Comparison of ENCODE assay signal across 1 cellular context in genomic region chr11:118005224-118006152, GRCh38.
TF ChIP-seq lines count a peak whose summit lies in the region.

No MANE protein-coding gene starts in this region.

TF ChIP-seq in K562, 482 proteins besides CTCF, POLR2A, EP300 and RAD21 (continued from another document and continues in another):
- TF ChIP-seq, protein P1, sequence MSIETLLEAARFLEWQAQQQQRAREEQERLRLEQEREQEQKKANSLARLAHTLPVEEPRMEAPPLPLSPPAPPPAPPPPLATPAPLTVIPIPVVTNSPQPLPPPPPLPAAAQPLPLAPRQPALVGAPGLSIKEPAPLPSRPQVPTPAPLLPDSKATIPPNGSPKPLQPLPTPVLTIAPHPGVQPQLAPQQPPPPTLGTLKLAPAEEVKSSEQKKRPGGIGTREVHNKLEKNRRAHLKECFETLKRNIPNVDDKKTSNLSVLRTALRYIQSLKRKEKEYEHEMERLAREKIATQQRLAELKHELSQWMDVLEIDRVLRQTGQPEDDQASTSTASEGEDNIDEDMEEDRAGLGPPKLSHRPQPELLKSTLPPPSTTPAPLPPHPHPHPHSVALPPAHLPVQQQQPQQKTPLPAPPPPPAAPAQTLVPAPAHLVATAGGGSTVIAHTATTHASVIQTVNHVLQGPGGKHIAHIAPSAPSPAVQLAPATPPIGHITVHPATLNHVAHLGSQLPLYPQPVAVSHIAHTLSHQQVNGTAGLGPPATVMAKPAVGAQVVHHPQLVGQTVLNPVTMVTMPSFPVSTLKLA (conservative IDR thresholded peaks at IDR 0.05) = no peak
- TF ChIP-seq ARHGAP35 (IDR thresholded peaks at IDR 0.05; ENCODE audit: partially characterized antibody) = no peak
- TF ChIP-seq FOXK2 (conservative IDR thresholded peaks at IDR 0.05 in 1 of 2, IDR thresholded peaks at IDR 0.05 in 1 of 2; ENCODE audit: low read depth in 2 of 2) = peak; percentile 34 to 40; a peak in 2 of 4 replicates
- peak; percentile 70; the same call in 1 of the 2 replicates for TF ChIP-seq EHMT2 (IDR thresholded peaks at IDR 0.05)
- no peak for TF ChIP-seq SIN3B (IDR thresholded peaks at IDR 0.05; ENCODE audit: low read depth)
- peak; percentile 48; the same call in 1 of the 2 replicates for TF ChIP-seq FOXM1 (IDR thresholded peaks at IDR 0.05; ENCODE audit: low read depth)
- no peak for TF ChIP-seq FOXM1 (CRISPR knock-in tag; IDR thresholded peaks at IDR 0.05; ENCODE audit: low read depth)
- TF ChIP-seq MTA2 (IDR thresholded peaks at IDR 0.05; ENCODE audit: low read depth) = peak; percentile 63
- TF ChIP-seq NR3C1 (CRISPR knock-in tag; IDR thresholded peaks at IDR 0.05) = no peak
- no peak for TF ChIP-seq ZC3H8 (IDR thresholded peaks at IDR 0.05)
- no peak for TF ChIP-seq XRCC4 (IDR thresholded peaks at IDR 0.05; ENCODE audit: extremely low read depth, insufficient read depth, insufficient read length)
- no peak for TF ChIP-seq SETDB1 (IDR thresholded peaks at IDR 0.05; ENCODE audit: low read length)
- no peak for TF ChIP-seq HCFC1 (IDR thresholded peaks at IDR 0.05; ENCODE audit: low read depth, low read length)
- TF ChIP-seq, protein P2, sequence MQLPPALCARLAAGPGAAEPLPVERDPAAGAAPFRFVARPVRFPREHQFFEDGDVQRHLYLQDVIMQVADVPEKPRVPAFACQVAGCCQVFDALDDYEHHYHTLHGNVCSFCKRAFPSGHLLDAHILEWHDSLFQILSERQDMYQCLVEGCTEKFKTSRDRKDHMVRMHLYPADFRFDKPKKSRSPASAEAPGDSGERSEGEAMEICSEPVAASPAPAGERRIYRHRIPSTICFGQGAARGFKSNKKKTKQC (CRISPR knock-in tag; IDR thresholded peaks at IDR 0.05) = no peak
- TF ChIP-seq ZNF644 (tag; IDR thresholded peaks at IDR 0.05; ENCODE audit: low read depth) = no peak
- TF ChIP-seq, protein P3, sequence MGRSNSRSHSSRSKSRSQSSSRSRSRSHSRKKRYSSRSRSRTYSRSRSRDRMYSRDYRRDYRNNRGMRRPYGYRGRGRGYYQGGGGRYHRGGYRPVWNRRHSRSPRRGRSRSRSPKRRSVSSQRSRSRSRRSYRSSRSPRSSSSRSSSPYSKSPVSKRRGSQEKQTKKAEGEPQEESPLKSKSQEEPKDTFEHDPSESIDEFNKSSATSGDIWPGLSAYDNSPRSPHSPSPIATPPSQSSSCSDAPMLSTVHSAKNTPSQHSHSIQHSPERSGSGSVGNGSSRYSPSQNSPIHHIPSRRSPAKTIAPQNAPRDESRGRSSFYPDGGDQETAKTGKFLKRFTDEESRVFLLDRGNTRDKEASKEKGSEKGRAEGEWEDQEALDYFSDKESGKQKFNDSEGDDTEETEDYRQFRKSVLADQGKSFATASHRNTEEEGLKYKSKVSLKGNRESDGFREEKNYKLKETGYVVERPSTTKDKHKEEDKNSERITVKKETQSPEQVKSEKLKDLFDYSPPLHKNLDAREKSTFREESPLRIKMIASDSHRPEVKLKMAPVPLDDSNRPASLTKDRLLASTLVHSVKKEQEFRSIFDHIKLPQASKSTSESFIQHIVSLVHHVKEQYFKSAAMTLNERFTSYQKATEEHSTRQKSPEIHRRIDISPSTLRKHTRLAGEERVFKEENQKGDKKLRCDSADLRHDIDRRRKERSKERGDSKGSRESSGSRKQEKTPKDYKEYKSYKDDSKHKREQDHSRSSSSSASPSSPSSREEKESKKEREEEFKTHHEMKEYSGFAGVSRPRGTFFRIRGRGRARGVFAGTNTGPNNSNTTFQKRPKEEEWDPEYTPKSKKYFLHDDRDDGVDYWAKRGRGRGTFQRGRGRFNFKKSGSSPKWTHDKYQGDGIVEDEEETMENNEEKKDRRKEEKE (IDR thresholded peaks at IDR 0.05; ENCODE audit: borderline replicate concordance in 1 of 2, control insufficient read depth in 1 of 2, low read depth in 2 of 2, low read length in 1 of 2) = no peak
- TF ChIP-seq CHD2 (IDR thresholded peaks at IDR 0.05; ENCODE audit: low read depth, low read length) = no peak
- TF ChIP-seq ZNF124 (CRISPR knock-in tag; IDR thresholded peaks at IDR 0.05) = no peak
- TF ChIP-seq PHF8 (IDR thresholded peaks at IDR 0.05; ENCODE audit: borderline replicate concordance, low read length) = no peak
- TF ChIP-seq, protein P4, sequence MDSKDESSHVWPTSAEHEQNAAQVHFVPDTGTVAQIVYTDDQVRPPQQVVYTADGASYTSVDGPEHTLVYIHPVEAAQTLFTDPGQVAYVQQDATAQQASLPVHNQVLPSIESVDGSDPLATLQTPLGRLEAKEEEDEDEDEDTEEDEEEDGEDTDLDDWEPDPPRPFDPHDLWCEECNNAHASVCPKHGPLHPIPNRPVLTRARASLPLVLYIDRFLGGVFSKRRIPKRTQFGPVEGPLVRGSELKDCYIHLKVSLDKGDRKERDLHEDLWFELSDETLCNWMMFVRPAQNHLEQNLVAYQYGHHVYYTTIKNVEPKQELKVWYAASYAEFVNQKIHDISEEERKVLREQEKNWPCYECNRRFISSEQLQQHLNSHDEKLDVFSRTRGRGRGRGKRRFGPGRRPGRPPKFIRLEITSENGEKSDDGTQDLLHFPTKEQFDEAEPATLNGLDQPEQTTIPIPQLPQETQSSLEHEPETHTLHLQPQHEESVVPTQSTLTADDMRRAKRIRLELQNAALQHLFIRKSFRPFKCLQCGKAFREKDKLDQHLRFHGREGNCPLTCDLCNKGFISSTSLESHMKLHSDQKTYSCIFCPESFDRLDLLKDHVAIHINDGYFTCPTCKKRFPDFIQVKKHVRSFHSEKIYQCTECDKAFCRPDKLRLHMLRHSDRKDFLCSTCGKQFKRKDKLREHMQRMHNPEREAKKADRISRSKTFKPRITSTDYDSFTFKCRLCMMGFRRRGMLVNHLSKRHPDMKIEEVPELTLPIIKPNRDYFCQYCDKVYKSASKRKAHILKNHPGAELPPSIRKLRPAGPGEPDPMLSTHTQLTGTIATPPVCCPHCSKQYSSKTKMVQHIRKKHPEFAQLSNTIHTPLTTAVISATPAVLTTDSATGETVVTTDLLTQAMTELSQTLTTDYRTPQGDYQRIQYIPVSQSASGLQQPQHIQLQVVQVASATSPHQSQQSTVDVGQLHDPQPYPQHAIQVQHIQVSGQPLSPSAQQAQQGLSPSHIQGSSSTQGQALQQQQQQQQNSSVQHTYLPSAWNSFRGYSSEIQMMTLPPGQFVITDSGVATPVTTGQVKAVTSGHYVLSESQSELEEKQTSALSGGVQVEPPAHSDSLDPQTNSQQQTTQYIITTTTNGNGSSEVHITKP (IDR thresholded peaks at IDR 0.05; ENCODE audit: partially characterized antibody) = peak; percentile 62
- no peak for TF ChIP-seq ZNF212 (CRISPR knock-in tag; IDR thresholded peaks at IDR 0.05)
- TF ChIP-seq KAT8 (IDR thresholded peaks at IDR 0.05; ENCODE audit: low read depth) = no peak
- TF ChIP-seq DIDO1 (tag; IDR thresholded peaks at IDR 0.05; ENCODE audit: low read depth) = no peak
- no peak for TF ChIP-seq NCOA2 (IDR thresholded peaks at IDR 0.05; ENCODE audit: partially characterized antibody in 2 of 2)
- no peak for TF ChIP-seq KLF6 (CRISPR knock-in tag; IDR thresholded peaks at IDR 0.05; ENCODE audit: borderline replicate concordance)
- TF ChIP-seq PCBP1 (IDR thresholded peaks at IDR 0.05; ENCODE audit: low read depth, low read length, poor library complexity, severe bottlenecking) = no peak
- TF ChIP-seq, protein P5, sequence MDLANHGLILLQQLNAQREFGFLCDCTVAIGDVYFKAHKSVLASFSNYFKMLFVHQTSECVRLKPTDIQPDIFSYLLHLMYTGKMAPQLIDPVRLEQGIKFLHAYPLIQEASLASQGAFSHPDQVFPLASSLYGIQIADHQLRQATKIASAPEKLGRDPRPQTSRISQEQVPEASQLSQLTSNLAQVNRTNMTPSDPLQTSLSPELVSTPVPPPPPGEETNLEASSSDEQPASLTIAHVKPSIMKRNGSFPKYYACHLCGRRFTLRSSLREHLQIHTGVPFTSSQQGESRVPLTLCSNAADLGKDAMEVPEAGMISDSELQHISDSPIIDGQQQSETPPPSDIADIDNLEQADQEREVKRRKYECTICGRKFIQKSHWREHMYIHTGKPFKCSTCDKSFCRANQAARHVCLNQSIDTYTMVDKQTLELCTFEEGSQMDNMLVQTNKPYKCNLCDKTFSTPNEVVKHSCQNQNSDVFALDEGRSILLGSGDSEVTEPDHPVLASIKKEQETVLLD (IDR thresholded peaks at IDR 0.05) = no peak
- TF ChIP-seq, protein P6, sequence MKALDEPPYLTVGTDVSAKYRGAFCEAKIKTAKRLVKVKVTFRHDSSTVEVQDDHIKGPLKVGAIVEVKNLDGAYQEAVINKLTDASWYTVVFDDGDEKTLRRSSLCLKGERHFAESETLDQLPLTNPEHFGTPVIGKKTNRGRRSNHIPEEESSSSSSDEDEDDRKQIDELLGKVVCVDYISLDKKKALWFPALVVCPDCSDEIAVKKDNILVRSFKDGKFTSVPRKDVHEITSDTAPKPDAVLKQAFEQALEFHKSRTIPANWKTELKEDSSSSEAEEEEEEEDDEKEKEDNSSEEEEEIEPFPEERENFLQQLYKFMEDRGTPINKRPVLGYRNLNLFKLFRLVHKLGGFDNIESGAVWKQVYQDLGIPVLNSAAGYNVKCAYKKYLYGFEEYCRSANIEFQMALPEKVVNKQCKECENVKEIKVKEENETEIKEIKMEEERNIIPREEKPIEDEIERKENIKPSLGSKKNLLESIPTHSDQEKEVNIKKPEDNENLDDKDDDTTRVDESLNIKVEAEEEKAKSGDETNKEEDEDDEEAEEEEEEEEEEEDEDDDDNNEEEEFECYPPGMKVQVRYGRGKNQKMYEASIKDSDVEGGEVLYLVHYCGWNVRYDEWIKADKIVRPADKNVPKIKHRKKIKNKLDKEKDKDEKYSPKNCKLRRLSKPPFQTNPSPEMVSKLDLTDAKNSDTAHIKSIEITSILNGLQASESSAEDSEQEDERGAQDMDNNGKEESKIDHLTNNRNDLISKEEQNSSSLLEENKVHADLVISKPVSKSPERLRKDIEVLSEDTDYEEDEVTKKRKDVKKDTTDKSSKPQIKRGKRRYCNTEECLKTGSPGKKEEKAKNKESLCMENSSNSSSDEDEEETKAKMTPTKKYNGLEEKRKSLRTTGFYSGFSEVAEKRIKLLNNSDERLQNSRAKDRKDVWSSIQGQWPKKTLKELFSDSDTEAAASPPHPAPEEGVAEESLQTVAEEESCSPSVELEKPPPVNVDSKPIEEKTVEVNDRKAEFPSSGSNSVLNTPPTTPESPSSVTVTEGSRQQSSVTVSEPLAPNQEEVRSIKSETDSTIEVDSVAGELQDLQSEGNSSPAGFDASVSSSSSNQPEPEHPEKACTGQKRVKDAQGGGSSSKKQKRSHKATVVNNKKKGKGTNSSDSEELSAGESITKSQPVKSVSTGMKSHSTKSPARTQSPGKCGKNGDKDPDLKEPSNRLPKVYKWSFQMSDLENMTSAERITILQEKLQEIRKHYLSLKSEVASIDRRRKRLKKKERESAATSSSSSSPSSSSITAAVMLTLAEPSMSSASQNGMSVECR (CRISPR knock-in tag; IDR thresholded peaks at IDR 0.05) = no peak
- no peak for TF ChIP-seq ZSCAN29 (IDR thresholded peaks at IDR 0.05)
- peak; percentile 50; the same call in 1 of the 2 replicates for TF ChIP-seq KLF16 (IDR thresholded peaks at IDR 0.05)
- TF ChIP-seq SMARCB1 (IDR thresholded peaks at IDR 0.05; ENCODE audit: insufficient read length, low read depth) = no peak
- no peak for TF ChIP-seq NEUROD1 (IDR thresholded peaks at IDR 0.05; ENCODE audit: borderline replicate concordance, low read depth, low read length, partially characterized antibody)
- TF ChIP-seq CBX1 (IDR thresholded peaks at IDR 0.05; ENCODE audit: low read depth) = no peak
- no peak for TF ChIP-seq FOXJ2 (tag; IDR thresholded peaks at IDR 0.05)
- TF ChIP-seq, protein P7, sequence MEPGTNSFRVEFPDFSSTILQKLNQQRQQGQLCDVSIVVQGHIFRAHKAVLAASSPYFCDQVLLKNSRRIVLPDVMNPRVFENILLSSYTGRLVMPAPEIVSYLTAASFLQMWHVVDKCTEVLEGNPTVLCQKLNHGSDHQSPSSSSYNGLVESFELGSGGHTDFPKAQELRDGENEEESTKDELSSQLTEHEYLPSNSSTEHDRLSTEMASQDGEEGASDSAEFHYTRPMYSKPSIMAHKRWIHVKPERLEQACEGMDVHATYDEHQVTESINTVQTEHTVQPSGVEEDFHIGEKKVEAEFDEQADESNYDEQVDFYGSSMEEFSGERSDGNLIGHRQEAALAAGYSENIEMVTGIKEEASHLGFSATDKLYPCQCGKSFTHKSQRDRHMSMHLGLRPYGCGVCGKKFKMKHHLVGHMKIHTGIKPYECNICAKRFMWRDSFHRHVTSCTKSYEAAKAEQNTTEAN (CRISPR knock-in tag; IDR thresholded peaks at IDR 0.05) = no peak
- TF ChIP-seq ZNF449 (CRISPR knock-in tag; IDR thresholded peaks at IDR 0.05) = no peak
- TF ChIP-seq HDAC2 (IDR thresholded peaks at IDR 0.05) = 0 out of 2 replicates have a peak, but pooled peaks have one; percentile 59
- no peak for TF ChIP-seq ZC3H4 (CRISPR knock-in tag; IDR thresholded peaks at IDR 0.05; ENCODE audit: borderline replicate concordance)
- TF ChIP-seq EGR1 (conservative IDR thresholded peaks at IDR 0.05) = no peak
- TF ChIP-seq MEF2D (tag; conservative IDR thresholded peaks at IDR 0.05; ENCODE audit: low read depth) = no peak
- no peak for TF ChIP-seq U2AF1 (optimal IDR thresholded peaks at IDR 0.05; ENCODE audit: low read depth, low read length)
- TF ChIP-seq ZNF217 (CRISPR knock-in tag; IDR thresholded peaks at IDR 0.05) = no peak
- TF ChIP-seq ZBTB17 (CRISPR knock-in tag; IDR thresholded peaks at IDR 0.05) = no peak
- TF ChIP-seq SLC30A9 (CRISPR knock-in tag; IDR thresholded peaks at IDR 0.05) = no peak
